Comparison of ENCODE assay signal across 18 cellular contexts in the genomic region with DNA sequence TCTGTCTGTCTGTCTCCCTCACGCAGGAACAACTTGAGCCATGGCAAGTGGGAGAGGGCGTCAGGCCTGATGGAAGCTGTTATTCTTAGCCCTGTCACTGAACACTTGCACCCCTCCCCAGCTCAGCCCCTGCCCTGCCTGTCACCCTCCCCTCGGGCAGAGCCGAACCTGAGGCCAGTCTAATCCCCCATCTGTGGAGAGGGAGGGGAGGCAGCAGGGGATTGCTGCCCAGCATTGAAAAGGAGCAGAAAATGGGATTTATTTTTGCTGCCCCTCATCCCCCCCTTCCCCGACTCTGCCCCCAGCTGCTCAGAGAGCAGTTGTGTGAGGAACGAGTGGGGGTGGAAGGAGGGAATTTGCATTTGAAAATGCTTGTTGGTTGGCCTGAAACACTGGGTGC.
A peak's percentile ranks its signal among the peaks of the same experiment; 100 is the strongest.
DNase-seq lines count a peak whose midpoint lies in the region; ATAC-seq and TF ChIP-seq lines count a peak whose summit lies in the region.
"Had no signal": no experiment of that assay in that cellular context is flagged by ENCODE, and none has a peak within 500 bp of the region (broad histone marks: within the 10 kb centered on the region; RNA-seq: fewer than 3 reads in every experiment).

No MANE protein-coding gene starts in this region.

- TF ChIP-seq CTCF in right atrium auricular region (IDR thresholded peaks at IDR 0.05) = no peak
- no peak for TF ChIP-seq CTCF in upper lobe of right lung (IDR thresholded peaks at IDR 0.05)

- no peak overlapping the region for H3K27ac ChIP-seq in right atrium auricular region
- H3K27ac ChIP-seq in ectodermal cell (ENCODE audit: insufficient read depth, low read depth, low read length, poor library complexity, severe bottlenecking) = peak overlapping the region; percentile 48
- no peak overlapping the region for H3K27ac ChIP-seq in upper lobe of right lung
- H3K27ac ChIP-seq: A549, C4-2B, RWPE1 had no signal

- peaks cover 0 to 15% of the 10 kb centered on the region in 2 donors for H3K4me1 ChIP-seq in right atrium auricular region
- peaks cover 68% of the 10 kb centered on the region for H3K4me1 ChIP-seq in ectodermal cell (ENCODE audit: control insufficient read depth, insufficient read depth, low read length)
- no peaks in the 10 kb centered on the region for H3K4me1 ChIP-seq in upper lobe of right lung

- 24 to 25% methylated on average over 6 of the region's 6 CpGs for WGBS in ectodermal cell, 2 experiments

- H3K36me3 ChIP-seq in right atrium auricular region (no peaks in the 10 kb centered on the region), ectodermal cell (ENCODE audit: control insufficient read depth, insufficient read depth, low read length) (no peaks in the 10 kb centered on the region), upper lobe of right lung (no peaks in the 10 kb centered on the region)

- intact Hi-C loops in cardiac septum (cut with DNase I) = no loop called here
- intact Hi-C loops in upper lobe of right lung (cut with DNase I) = no loop called here

- DNase-seq in cardiac septum (ENCODE audit: low spot score) (peak; percentile 71), right atrium auricular region (ENCODE audit: low spot score) (no peak), myocyte (ENCODE audit: low read depth) (peak; percentile 40), upper lobe of right lung (peak; percentile 18), cerebellar cortex (ENCODE audit: low spot score) (no peak), occipital lobe (lab: John Stamatoyannopoulos, UW) (no peak)
- DNase-seq: COR-L47; DMS53; IMR-90; NCI-H1417 treated with DMSO at 0.1 percent for 48 hours; NCI-H2029; NCI-H2171 treated with DMSO at 0.1 percent for 48 hours; NK-92 treated with Interleukin-12 subunit alpha and Interleukin-12 subunit beta, amount 100 ng/mL, for 24 hours had no signal

- H3K4me3 ChIP-seq in right atrium auricular region (no peak overlapping the region), ectodermal cell (ENCODE audit: insufficient read depth, low read depth, low read length) (no peak overlapping the region), upper lobe of right lung (no peak overlapping the region)
- H3K4me3 ChIP-seq: A549 had no signal

- H3K27me3 ChIP-seq in right atrium auricular region = no peaks in the 10 kb centered on the region
- no peaks in the 10 kb centered on the region for H3K27me3 ChIP-seq in ectodermal cell (ENCODE audit: control insufficient read depth, insufficient read depth, low read length, poor library complexity, severe bottlenecking)
- H3K27me3 ChIP-seq in upper lobe of right lung = no peaks in the 10 kb centered on the region

- H3K9me3 ChIP-seq in right atrium auricular region (no peaks in the 10 kb centered on the region), ectodermal cell (ENCODE audit: control insufficient read depth, low read length) (no peaks in the 10 kb centered on the region), upper lobe of right lung (no peaks in the 10 kb centered on the region)
- H3K9me3 ChIP-seq: A549 had no signal

- ATAC-seq in upper lobe of right lung = no peak
- ATAC-seq in HG02973 (IDR thresholded peaks at IDR 0.05; ENCODE audit: unreplicated experiment) = no peak
- ATAC-seq: A549 had no signal

Comparison
In these comparisons a context has a peak if more than half of its experiments do, and no peak if none do; other contexts are left out.
1. DNase-seq: peak in cardiac septum (single experiment), myocyte (single experiment) and upper lobe of right lung (single experiment); none in right atrium auricular region (single experiment), cerebellar cortex (single experiment) and occipital lobe (single experiment).